Comparison of ENCODE assay signal across 1 cellular context in the genomic region with DNA sequence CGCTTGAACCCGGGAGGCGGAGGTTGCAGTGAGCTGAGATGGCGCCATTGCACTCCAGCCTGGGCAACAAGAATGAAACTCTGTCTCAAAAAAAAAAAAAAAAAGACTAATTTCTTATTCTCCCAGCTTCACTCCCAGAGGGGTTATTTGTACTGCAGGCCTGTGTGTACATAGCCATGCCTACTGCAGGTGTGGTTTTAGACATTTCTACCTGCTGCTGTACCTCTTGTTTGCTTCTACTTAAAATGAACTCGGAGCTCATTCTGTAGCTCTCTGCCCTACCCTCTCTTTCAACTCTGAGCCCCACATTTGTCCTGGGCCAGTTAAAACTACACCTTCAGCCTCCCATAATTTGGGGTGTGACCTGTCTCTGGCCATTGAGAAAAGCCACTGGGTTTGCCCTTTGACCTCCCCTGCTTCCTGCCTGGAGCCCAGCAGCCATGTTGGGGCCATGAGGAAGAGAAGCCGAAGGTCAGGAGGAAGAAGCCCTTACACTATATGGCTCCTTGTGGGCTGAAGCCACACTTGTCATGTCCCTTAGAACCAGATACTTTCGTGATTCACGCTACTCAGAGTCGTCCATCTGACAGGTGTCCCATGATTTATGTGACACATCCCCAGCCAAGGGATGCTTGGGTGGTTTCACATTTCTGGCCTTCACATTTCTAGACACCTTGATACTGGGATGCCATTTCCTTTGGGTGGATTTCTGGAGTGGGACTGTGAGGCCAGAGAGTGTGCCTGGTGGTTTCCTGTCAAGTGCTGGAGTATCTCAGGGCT.
TF ChIP-seq lines count a peak whose summit lies in the region.

No MANE protein-coding gene starts in this region.

TF ChIP-seq in K562, 482 proteins besides CTCF, POLR2A, EP300 and RAD21:
- TF ChIP-seq FOXK1 (CRISPR knock-in tag; IDR thresholded peaks at IDR 0.05; ENCODE audit: borderline replicate concordance) = no peak
- no peak for TF ChIP-seq TAF1 (IDR thresholded peaks at IDR 0.05; ENCODE audit: control insufficient read depth, extremely low read depth, insufficient read depth, low read length, severe bottlenecking)
- TF ChIP-seq, protein P1, sequence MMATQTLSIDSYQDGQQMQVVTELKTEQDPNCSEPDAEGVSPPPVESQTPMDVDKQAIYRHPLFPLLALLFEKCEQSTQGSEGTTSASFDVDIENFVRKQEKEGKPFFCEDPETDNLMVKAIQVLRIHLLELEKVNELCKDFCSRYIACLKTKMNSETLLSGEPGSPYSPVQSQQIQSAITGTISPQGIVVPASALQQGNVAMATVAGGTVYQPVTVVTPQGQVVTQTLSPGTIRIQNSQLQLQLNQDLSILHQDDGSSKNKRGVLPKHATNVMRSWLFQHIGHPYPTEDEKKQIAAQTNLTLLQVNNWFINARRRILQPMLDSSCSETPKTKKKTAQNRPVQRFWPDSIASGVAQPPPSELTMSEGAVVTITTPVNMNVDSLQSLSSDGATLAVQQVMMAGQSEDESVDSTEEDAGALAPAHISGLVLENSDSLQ (IDR thresholded peaks at IDR 0.05) = peak; percentile 80
- no peak for TF ChIP-seq TAF7 (tag; IDR thresholded peaks at IDR 0.05)
- TF ChIP-seq NR2C2 (CRISPR knock-in tag; IDR thresholded peaks at IDR 0.05) = peak; percentile 78; the same call in 1 of the 2 replicates
- peak; percentile 70; the same call in 1 of the 2 replicates for TF ChIP-seq NR2C2 (tag; IDR thresholded peaks at IDR 0.05)
- TF ChIP-seq, protein P2, sequence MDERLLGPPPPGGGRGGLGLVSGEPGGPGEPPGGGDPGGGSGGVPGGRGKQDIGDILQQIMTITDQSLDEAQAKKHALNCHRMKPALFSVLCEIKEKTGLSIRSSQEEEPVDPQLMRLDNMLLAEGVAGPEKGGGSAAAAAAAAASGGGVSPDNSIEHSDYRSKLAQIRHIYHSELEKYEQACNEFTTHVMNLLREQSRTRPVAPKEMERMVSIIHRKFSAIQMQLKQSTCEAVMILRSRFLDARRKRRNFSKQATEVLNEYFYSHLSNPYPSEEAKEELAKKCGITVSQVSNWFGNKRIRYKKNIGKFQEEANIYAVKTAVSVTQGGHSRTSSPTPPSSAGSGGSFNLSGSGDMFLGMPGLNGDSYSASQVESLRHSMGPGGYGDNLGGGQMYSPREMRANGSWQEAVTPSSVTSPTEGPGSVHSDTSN (CRISPR knock-in tag; IDR thresholded peaks at IDR 0.05; ENCODE audit: low read depth) = no peak
- TF ChIP-seq, protein P2 (tag; conservative IDR thresholded peaks at IDR 0.05; ENCODE audit: low read depth) = peak; percentile 36; the same call in 1 of the 2 replicates
- peak; percentile 83 for TF ChIP-seq MEIS2 (IDR thresholded peaks at IDR 0.05; ENCODE audit: partially characterized antibody)
- TF ChIP-seq YY1 (IDR thresholded peaks at IDR 0.05; ENCODE audit: borderline replicate concordance in 1 of 3, control insufficient read depth in 1 of 3, extremely low read depth in 1 of 3, insufficient read depth in 3 of 3, insufficient read length in 1 of 3, insufficient replicate concordance in 2 of 3, low read depth in 1 of 3, low read length in 2 of 3) = peak in 1 of 3 experiments; percentile 31
- no peak for TF ChIP-seq SRSF7 (optimal IDR thresholded peaks at IDR 0.05; ENCODE audit: low read depth, low read length)
- no peak for TF ChIP-seq ZNF174 (CRISPR knock-in tag; IDR thresholded peaks at IDR 0.05)
- no peak for TF ChIP-seq ZNF695 (CRISPR knock-in tag; IDR thresholded peaks at IDR 0.05)
- TF ChIP-seq NR2C1 (IDR thresholded peaks at IDR 0.05) = peak; percentile 79
- TF ChIP-seq NR2C1 (tag; IDR thresholded peaks at IDR 0.05) = peak; percentile 88
- TF ChIP-seq SRSF3 (IDR thresholded peaks at IDR 0.05; ENCODE audit: insufficient read depth, low read length) = no peak
